Comparison of ENCODE assay signal across 18 cellular contexts in the genomic region with DNA sequence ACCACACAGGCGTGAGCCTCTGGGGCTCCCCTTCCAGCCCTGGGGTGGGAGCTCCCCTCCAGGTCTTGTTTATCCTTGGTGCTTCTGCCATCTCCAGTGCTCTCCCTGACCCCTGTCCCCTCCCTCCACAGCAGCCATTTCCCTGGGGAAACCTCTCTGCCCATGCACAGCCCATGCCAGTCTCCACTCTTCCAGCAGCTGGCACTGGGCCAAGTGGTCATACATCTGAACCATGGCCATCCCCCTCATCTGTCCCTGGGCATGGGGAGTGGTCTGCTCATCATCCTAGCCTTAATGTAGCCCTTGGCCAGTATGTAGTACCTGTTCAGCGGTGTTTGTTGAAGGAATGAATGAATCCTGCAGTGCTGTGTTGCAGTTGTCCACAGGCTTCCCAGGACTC.
"Had no signal": no experiment of that assay in that cellular context is flagged by ENCODE, and none has a peak within 500 bp of the region (broad histone marks: within the 10 kb centered on the region; RNA-seq: fewer than 3 reads in every experiment).

No MANE protein-coding gene starts in this region.

- H3K36me3 ChIP-seq: cardiac muscle cell had no signal

- H3K4me3 ChIP-seq: cardiac muscle cell, dorsolateral prefrontal cortex had no signal

- FAIRE-seq: islet of Langerhans had no signal

- H3K27me3 ChIP-seq: cardiac muscle cell had no signal

- ATAC-seq: activated CD8-positive, alpha-beta T cell treated with anti-CD3 and anti-CD28 coated beads for 36 hours; activated T-helper 17 cell treated with anti-CD3 and anti-CD28 coated beads, Interleukin-2, amount 50 U/mL, for 72 hours; left colon; stimulated activated naive CD8-positive, alpha-beta T cell treated with anti-CD3 and anti-CD28 coated beads, Interleukin-15, Interleukin-2, amounts not matched to agents 100 U/mL and 50 U/mL, for 24 hours had no signal

- H3K27ac ChIP-seq: cardiac muscle cell, dorsolateral prefrontal cortex, epithelial cell of prostate had no signal

- DNase-seq: activated CD8-positive, alpha-beta T cell treated with anti-CD3 and anti-CD28 coated beads for 36 hours; activated naive CD4-positive, alpha-beta T cell; activated naive CD8-positive, alpha-beta T cell treated with anti-CD3 and anti-CD28 coated beads for 36 hours; activated T-cell treated with anti-CD3 and anti-CD28 coated beads, Interleukin-2, amount 50 U/mL, for 1 hour; amniotic stem cell; dorsolateral prefrontal cortex; foreskin fibroblast; hippocampal formation; left colon; nephron progenitor cell; occipital lobe; retina; stimulated activated CD4-positive, alpha-beta T cell treated with anti-CD3 and anti-CD28 coated beads, Interleukin-2, amount 100 ng/mL, for 24 hours; stimulated activated naive CD8-positive, alpha-beta T cell treated with anti-CD3 and anti-CD28 coated beads, Interleukin-15, Interleukin-2, amounts not matched to agents 100 U/mL and 50 U/mL, for 24 hours had no signal
